1 cellular context compared by ENCODE assay signal in the genomic region with DNA sequence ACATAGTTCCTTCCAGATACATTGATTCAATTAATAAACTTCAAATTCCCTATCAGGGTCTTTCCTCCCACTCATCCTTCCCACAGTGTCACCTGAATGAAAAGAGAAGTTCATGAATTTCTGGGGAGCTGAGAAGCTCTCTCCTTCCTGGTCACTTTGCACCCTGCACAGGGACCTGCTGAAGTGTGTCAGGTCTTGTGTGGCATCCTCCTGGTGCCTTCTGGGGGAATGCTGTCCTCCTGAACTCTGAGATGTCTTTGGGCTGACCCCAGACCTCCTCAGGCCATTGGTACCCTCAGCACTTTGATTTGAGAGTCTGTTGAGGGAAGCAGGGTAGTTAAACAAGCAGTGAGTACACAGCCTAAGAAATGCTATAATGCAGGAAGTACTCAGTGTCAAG.
TF ChIP-seq lines count a peak whose summit lies in the region.

No MANE protein-coding gene starts in this region.

TF ChIP-seq in K562, 482 proteins besides CTCF, POLR2A, EP300 and RAD21:
- TF ChIP-seq FOXK1 (CRISPR knock-in tag; IDR thresholded peaks at IDR 0.05; ENCODE audit: borderline replicate concordance) (no peak), ZNF830 (CRISPR knock-in tag; IDR thresholded peaks at IDR 0.05) (no peak), ZNF175 (CRISPR knock-in tag; IDR thresholded peaks at IDR 0.05; ENCODE audit: low read depth) (no peak), RNF2 (IDR thresholded peaks at IDR 0.05) (no peak), PML (IDR thresholded peaks at IDR 0.05; ENCODE audit: low read length) (no peak), SRF (CRISPR knock-in tag; IDR thresholded peaks at IDR 0.05) (no peak), NFXL1 (CRISPR knock-in tag; IDR thresholded peaks at IDR 0.05) (no peak), RBBP5 (IDR thresholded peaks at IDR 0.05; ENCODE audit: borderline replicate concordance, insufficient read depth, low read length, poor library complexity, severe bottlenecking) (no peak), SOX6 (IDR thresholded peaks at IDR 0.05) (no peak), POLR2H (tag; IDR thresholded peaks at IDR 0.05; ENCODE audit: low read depth) (no peak), TBP (optimal IDR thresholded peaks at IDR 0.05; ENCODE audit: low read depth, low read length) (no peak), ZNF282 (CRISPR knock-in tag; IDR thresholded peaks at IDR 0.05) (no peak), ZNF717 (CRISPR knock-in tag; IDR thresholded peaks at IDR 0.05) (no peak), HMGN3 (IDR thresholded peaks at IDR 0.05; ENCODE audit: borderline replicate concordance, extremely low read depth, insufficient read length, low read depth, low read length) (no peak), ATF7 (IDR thresholded peaks at IDR 0.05) (no peak), ZNF507 (tag; conservative IDR thresholded peaks at IDR 0.05) (no peak)
- TF ChIP-seq, protein P1, sequence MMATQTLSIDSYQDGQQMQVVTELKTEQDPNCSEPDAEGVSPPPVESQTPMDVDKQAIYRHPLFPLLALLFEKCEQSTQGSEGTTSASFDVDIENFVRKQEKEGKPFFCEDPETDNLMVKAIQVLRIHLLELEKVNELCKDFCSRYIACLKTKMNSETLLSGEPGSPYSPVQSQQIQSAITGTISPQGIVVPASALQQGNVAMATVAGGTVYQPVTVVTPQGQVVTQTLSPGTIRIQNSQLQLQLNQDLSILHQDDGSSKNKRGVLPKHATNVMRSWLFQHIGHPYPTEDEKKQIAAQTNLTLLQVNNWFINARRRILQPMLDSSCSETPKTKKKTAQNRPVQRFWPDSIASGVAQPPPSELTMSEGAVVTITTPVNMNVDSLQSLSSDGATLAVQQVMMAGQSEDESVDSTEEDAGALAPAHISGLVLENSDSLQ (IDR thresholded peaks at IDR 0.05), result no peak
- TF ChIP-seq, protein P2, sequence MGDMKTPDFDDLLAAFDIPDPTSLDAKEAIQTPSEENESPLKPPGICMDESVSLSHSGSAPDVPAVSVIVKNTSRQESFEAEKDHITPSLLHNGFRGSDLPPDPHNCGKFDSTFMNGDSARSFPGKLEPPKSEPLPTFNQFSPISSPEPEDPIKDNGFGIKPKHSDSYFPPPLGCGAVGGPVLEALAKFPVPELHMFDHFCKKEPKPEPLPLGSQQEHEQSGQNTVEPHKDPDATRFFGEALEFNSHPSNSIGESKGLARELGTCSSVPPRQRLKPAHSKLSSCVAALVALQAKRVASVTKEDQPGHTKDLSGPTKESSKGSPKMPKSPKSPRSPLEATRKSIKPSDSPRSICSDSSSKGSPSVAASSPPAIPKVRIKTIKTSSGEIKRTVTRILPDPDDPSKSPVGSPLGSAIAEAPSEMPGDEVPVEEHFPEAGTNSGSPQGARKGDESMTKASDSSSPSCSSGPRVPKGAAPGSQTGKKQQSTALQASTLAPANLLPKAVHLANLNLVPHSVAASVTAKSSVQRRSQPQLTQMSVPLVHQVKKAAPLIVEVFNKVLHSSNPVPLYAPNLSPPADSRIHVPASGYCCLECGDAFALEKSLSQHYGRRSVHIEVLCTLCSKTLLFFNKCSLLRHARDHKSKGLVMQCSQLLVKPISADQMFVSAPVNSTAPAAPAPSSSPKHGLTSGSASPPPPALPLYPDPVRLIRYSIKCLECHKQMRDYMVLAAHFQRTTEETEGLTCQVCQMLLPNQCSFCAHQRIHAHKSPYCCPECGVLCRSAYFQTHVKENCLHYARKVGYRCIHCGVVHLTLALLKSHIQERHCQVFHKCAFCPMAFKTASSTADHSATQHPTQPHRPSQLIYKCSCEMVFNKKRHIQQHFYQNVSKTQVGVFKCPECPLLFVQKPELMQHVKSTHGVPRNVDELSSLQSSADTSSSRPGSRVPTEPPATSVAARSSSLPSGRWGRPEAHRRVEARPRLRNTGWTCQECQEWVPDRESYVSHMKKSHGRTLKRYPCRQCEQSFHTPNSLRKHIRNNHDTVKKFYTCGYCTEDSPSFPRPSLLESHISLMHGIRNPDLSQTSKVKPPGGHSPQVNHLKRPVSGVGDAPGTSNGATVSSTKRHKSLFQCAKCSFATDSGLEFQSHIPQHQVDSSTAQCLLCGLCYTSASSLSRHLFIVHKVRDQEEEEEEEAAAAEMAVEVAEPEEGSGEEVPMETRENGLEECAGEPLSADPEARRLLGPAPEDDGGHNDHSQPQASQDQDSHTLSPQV (IDR thresholded peaks at IDR 0.05), result no peak
- TF ChIP-seq, protein P3, sequence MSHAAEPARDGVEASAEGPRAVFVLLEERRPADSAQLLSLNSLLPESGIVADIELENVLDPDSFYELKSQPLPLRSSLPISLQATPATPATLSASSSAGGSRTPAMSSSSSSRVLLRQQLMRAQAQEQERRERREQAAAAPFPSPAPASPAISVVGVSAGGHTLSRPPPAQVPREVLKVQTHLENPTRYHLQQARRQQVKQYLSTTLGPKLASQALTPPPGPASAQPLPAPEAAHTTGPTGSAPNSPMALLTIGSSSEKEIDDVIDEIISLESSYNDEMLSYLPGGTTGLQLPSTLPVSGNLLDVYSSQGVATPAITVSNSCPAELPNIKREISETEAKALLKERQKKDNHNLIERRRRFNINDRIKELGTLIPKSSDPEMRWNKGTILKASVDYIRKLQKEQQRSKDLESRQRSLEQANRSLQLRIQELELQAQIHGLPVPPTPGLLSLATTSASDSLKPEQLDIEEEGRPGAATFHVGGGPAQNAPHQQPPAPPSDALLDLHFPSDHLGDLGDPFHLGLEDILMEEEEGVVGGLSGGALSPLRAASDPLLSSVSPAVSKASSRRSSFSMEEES (CRISPR knock-in tag; IDR thresholded peaks at IDR 0.05), result no peak
